ENCODE assay signal across 11 cellular contexts in genomic region chr12:96044017-96044985, GRCh38. TPM values are rescaled to one million over a fixed set of nuclear protein-coding genes. Genes with fewer than 3 reads are reported as not detected.
DNase-seq lines count a peak whose midpoint lies in the region; ATAC-seq and TF ChIP-seq lines count a peak whose summit lies in the region.
"Had no signal": no experiment of that assay in that cellular context is flagged by ENCODE, and none has a peak within 500 bp of the region (broad histone marks: within the 10 kb centered on the region; RNA-seq: fewer than 3 reads in every experiment).

No MANE protein-coding gene starts in this region.

- H3K27me3 ChIP-seq in Peyer's patch (no peaks in the 10 kb centered on the region), SJCRH30 (no peaks in the 10 kb centered on the region)

- TF ChIP-seq CTCF in Peyer's patch (IDR thresholded peaks at IDR 0.05): no peak

- no peak overlapping the region for H3K4me3 ChIP-seq in Peyer's patch
- H3K4me3 ChIP-seq in SJCRH30: no peak overlapping the region

- H3K36me3 ChIP-seq in Peyer's patch (no peaks in the 10 kb centered on the region), SJCRH30 (no peaks in the 10 kb centered on the region)

- peaks cover 50% of the 10 kb centered on the region for H3K4me1 Mint-ChIP-seq in activated T-cell treated with anti-CD3 and anti-CD28 coated beads, Interleukin-2, amount 50 U/mL, for 24 hours (ENCODE audit: low read depth)
- peaks cover 49% of the 10 kb centered on the region for H3K4me1 Mint-ChIP-seq in activated T-cell treated with anti-CD3 and anti-CD28 coated beads, Interleukin-2, amount 50 U/mL, for 4 hours (ENCODE audit: low read depth)
- H3K4me1 Mint-ChIP-seq in stimulated activated memory B cell treated with anti-CD40 and anti-IgM and Interleukin-4, amounts not matched to agents 10 μg/mL and 1 μg/mL and 100 μg/mL, for 72 hours: peaks cover 65% of the 10 kb centered on the region

- no peaks in the 10 kb centered on the region for H3K36me3 Mint-ChIP-seq in activated T-cell treated with anti-CD3 and anti-CD28 coated beads, Interleukin-2, amount 50 U/mL, for 24 hours (ENCODE audit: low read depth)
- no peaks in the 10 kb centered on the region for H3K36me3 Mint-ChIP-seq in activated T-cell treated with anti-CD3 and anti-CD28 coated beads, Interleukin-2, amount 50 U/mL, for 4 hours (ENCODE audit: insufficient read depth)
- no peaks in the 10 kb centered on the region for H3K36me3 Mint-ChIP-seq in stimulated activated memory B cell treated with anti-CD40 and anti-IgM and Interleukin-4, amounts not matched to agents 10 μg/mL and 1 μg/mL and 100 μg/mL, for 72 hours

- DNase-seq in activated T-cell treated with anti-CD3 and anti-CD28 coated beads, Interleukin-2, amount 50 U/mL, for 24 hours: no peak
- no peak for DNase-seq in activated T-cell treated with anti-CD3 and anti-CD28 coated beads, Interleukin-2, amount 50 U/mL, for 4 hours
- DNase-seq in Peyer's patch: peak in 2 of 3 donors; percentile 61 to 64
- DNase-seq in fibroblast of gingiva (ENCODE audit: low read depth): peak; percentile 58
- no peak for DNase-seq in NCI-H2029 treated with DMSO at 0.1 percent for 48 hours (lab: John Stamatoyannopoulos, UW)
- DNase-seq in T1000 (lab: John Stamatoyannopoulos, UW): no peak
- DNase-seq in SJCRH30: no peak
- DNase-seq: ACHN; activated CD4-positive, alpha-beta T cell treated with anti-CD3 and anti-CD28 coated beads, Interleukin-2, amount 10 ng/mL, durations not matched to agents 24 days and 14 days; central memory CD4-positive, alpha-beta T cell had no signal

- peak overlapping the region; percentile 55 for H3K27ac Mint-ChIP-seq in activated T-cell treated with anti-CD3 and anti-CD28 coated beads, Interleukin-2, amount 50 U/mL, for 24 hours
- peak overlapping the region; percentile 78 for H3K27ac Mint-ChIP-seq in stimulated activated memory B cell treated with anti-CD40 and anti-IgM and Interleukin-4, amounts not matched to agents 10 μg/mL and 1 μg/mL and 100 μg/mL, for 72 hours
- H3K27ac Mint-ChIP-seq: activated CD4-positive, alpha-beta T cell treated with anti-CD3 and anti-CD28 coated beads, Interleukin-2, amount 10 ng/mL, durations not matched to agents 24 days and 14 days had no signal

- no peak for ATAC-seq in activated T-cell treated with anti-CD3 and anti-CD28 coated beads, Interleukin-2, amount 50 U/mL, for 4 hours
- ATAC-seq in stimulated activated memory B cell treated with anti-CD40 and anti-IgM and Interleukin-4, amounts not matched to agents 10 μg/mL and 1 μg/mL and 100 μg/mL, for 72 hours: peak; percentile 82

- H3K27me3 Mint-ChIP-seq in activated T-cell treated with anti-CD3 and anti-CD28 coated beads, Interleukin-2, amount 50 U/mL, for 24 hours: no peaks in the 10 kb centered on the region
- no peaks in the 10 kb centered on the region for H3K27me3 Mint-ChIP-seq in activated T-cell treated with anti-CD3 and anti-CD28 coated beads, Interleukin-2, amount 50 U/mL, for 4 hours (ENCODE audit: low read depth)
- H3K27me3 Mint-ChIP-seq in stimulated activated memory B cell treated with anti-CD40 and anti-IgM and Interleukin-4, amounts not matched to agents 10 μg/mL and 1 μg/mL and 100 μg/mL, for 72 hours: no peaks in the 10 kb centered on the region
- H3K27me3 Mint-ChIP-seq: activated CD4-positive, alpha-beta T cell treated with anti-CD3 and anti-CD28 coated beads, Interleukin-2, amount 10 ng/mL, durations not matched to agents 24 days and 14 days had no signal

- no peak overlapping the region for H3K4me3 Mint-ChIP-seq in activated T-cell treated with anti-CD3 and anti-CD28 coated beads, Interleukin-2, amount 50 U/mL, for 24 hours
- no peak overlapping the region for H3K4me3 Mint-ChIP-seq in activated T-cell treated with anti-CD3 and anti-CD28 coated beads, Interleukin-2, amount 50 U/mL, for 4 hours
- H3K4me3 Mint-ChIP-seq in stimulated activated memory B cell treated with anti-CD40 and anti-IgM and Interleukin-4, amounts not matched to agents 10 μg/mL and 1 μg/mL and 100 μg/mL, for 72 hours: peak overlapping the region; percentile 22
- H3K4me3 Mint-ChIP-seq: activated CD4-positive, alpha-beta T cell treated with anti-CD3 and anti-CD28 coated beads, Interleukin-2, amount 10 ng/mL, durations not matched to agents 24 days and 14 days had no signal

- H3K9me3 ChIP-seq in Peyer's patch (no peaks in the 10 kb centered on the region), SJCRH30 (replicated peaks) (no peaks in the 10 kb centered on the region)

- no peaks in the 10 kb centered on the region for H3K9me3 Mint-ChIP-seq in activated T-cell treated with anti-CD3 and anti-CD28 coated beads, Interleukin-2, amount 50 U/mL, for 24 hours
- no peaks in the 10 kb centered on the region for H3K9me3 Mint-ChIP-seq in activated T-cell treated with anti-CD3 and anti-CD28 coated beads, Interleukin-2, amount 50 U/mL, for 4 hours
- no peaks in the 10 kb centered on the region for H3K9me3 Mint-ChIP-seq in stimulated activated memory B cell treated with anti-CD40 and anti-IgM and Interleukin-4, amounts not matched to agents 10 μg/mL and 1 μg/mL and 100 μg/mL, for 72 hours
- H3K9me3 Mint-ChIP-seq: activated CD4-positive, alpha-beta T cell treated with anti-CD3 and anti-CD28 coated beads, Interleukin-2, amount 10 ng/mL, durations not matched to agents 24 days and 14 days had no signal

- peaks cover 0 to 18% (median 7%) of the 10 kb centered on the region in 4 donors for H3K4me1 ChIP-seq in Peyer's patch
- peaks cover 7% of the 10 kb centered on the region; the same call in 1 of the 2 replicates for H3K4me1 ChIP-seq in SJCRH30

- H3K27ac ChIP-seq in Peyer's patch (peak overlapping the region in 1 of 4 donors; percentile 36), SJCRH30 (no peak overlapping the region)

- no peak for TF ChIP-seq POLR2A in Peyer's patch (IDR thresholded peaks at IDR 0.05)

RNA-seq across cellular contexts. Expression of gene LTA4H, which starts 8.9 kb away (rescaled TPM):
- 10 to 100 TPM; 65.1 to 82.7 (median 78.7) TPM for total RNA-seq in activated T-cell treated with anti-CD3 and anti-CD28 coated beads, Interleukin-2, amount 50 U/mL, for 4 hours
- 10 to 100 TPM; 59.6 to 80.7 (median 76.4) TPM for total RNA-seq in Peyer's patch
- total RNA-seq in SJCRH30 (2014; rRNA removed; shearing (Covaris generic)): 78.9 and 85.6 TPM in 2 replicates

RNA-seq across cellular contexts. Expression of gene HAL, which starts 48.2 kb away (rescaled TPM):
- 1 to 10 TPM; 1.1 to 1.3 (median 1.2) TPM for total RNA-seq in activated T-cell treated with anti-CD3 and anti-CD28 coated beads, Interleukin-2, amount 50 U/mL, for 4 hours
- total RNA-seq in Peyer's patch: 1 to 10 TPM in 3 of 4 donors, not detected in 1; 4.0 to 8.1 (median 4.3) TPM
- total RNA-seq in SJCRH30 (2014; rRNA removed; shearing (Covaris generic)): 0.04 TPM in 1 of 2 replicates, not detected in the other

Comparison
In these comparisons a context has a peak if more than half of its experiments do, and no peak if none do; other contexts are left out.
1. DNase-seq: peak in Peyer's patch (2 of 3) and fibroblast of gingiva (single experiment); none in activated T-cell treated with anti-CD3 and anti-CD28 coated beads, Interleukin-2, amount 50 U/mL, for 24 hours (single experiment), activated T-cell treated with anti-CD3 and anti-CD28 coated beads, Interleukin-2, amount 50 U/mL, for 4 hours (single experiment), NCI-H2029 treated with DMSO at 0.1 percent for 48 hours (single experiment), T1000 (single experiment) and SJCRH30 (0 of 2).